ENCODE assay signal across 8 cellular contexts in the genomic region with DNA sequence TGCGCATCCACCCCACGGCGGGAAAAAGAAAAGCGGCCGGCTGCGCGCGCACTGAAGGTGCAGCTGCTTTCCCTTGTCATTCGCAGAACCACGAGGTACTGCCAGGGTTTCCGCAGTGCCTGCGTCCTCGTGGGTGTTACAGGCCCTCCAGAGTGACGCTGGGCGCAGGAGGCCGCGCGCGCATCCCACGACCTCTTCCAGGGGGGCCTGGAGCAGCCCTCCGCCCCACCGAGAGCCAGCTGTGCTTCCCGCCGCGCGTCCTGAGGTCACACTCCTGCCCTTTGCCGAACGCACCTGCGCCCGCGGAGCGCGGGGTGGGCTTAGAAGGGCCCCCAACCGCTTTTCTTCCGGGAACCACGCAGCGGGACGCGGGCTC. TPM values are rescaled to one million over a fixed set of nuclear protein-coding genes. Genes with fewer than 3 reads are reported as not detected.
DNase-seq lines count a peak whose midpoint lies in the region; ATAC-seq lines count a peak whose summit lies in the region.

No MANE protein-coding gene starts in this region.

- no peak overlapping the region for H2AK5ac ChIP-seq in mesendoderm (ENCODE audit: low read length)

- H3K9me3 Mint-ChIP-seq in dendritic cell treated with granulocyte-macrophage colony-stimulating factor and Interleukin-4, amounts not matched to agents 40 ng/mL and 50 ng/mL, for 4 days: no peaks in the 10 kb centered on the region

- H3K4ac ChIP-seq in mesendoderm (ENCODE audit: low read depth, low read length): no peak overlapping the region

- H4K8ac ChIP-seq in mesendoderm (ENCODE audit: low read depth, low read length): no peak overlapping the region

- no peak overlapping the region for H2BK120ac ChIP-seq in mesendoderm (ENCODE audit: low read depth, low read length)

- peak overlapping the region; percentile 46 for H3K9ac ChIP-seq in mesendoderm (ENCODE audit: low read length)

- H3K4me1 Mint-ChIP-seq in dendritic cell treated with granulocyte-macrophage colony-stimulating factor and Interleukin-4, amounts not matched to agents 40 ng/mL and 50 ng/mL, for 4 days (ENCODE audit: low read depth): peaks cover 33% of the 10 kb centered on the region

- H3K27me3 ChIP-seq in mesendoderm (ENCODE audit: insufficient read depth, low read length, poor library complexity): no peaks in the 10 kb centered on the region

- no peak overlapping the region for H4K5ac ChIP-seq in mesendoderm (ENCODE audit: low read length)

- intact Hi-C loops in dendritic cell treated with granulocyte-macrophage colony-stimulating factor and Interleukin-4, amounts not matched to agents 40 ng/mL and 50 ng/mL, for 4 days (cut with micrococcal nuclease): loop anchor here (2.0 kb wide), 1 partner anchor 51 kb away; the partner anchor contains the start of genes CPSF3 and ITGB1BP1

- peaks cover 2% of the 10 kb centered on the region for H3K36me3 ChIP-seq in mesendoderm (ENCODE audit: control insufficient read depth, insufficient read depth, low read length)

- no peak overlapping the region for H2BK5ac ChIP-seq in mesendoderm (ENCODE audit: low read length)

- no peak overlapping the region for H2BK15ac ChIP-seq in mesendoderm (replicated peaks; ENCODE audit: low read depth)

- no peaks in the 10 kb centered on the region for H3K27me3 Mint-ChIP-seq in dendritic cell treated with granulocyte-macrophage colony-stimulating factor and Interleukin-4, amounts not matched to agents 40 ng/mL and 50 ng/mL, for 4 days

- H3K79me2 ChIP-seq in mesendoderm (ENCODE audit: control insufficient read depth, insufficient read depth, low read length): no peaks in the 10 kb centered on the region

- peak overlapping the region; percentile 32 for H3K4me2 ChIP-seq in mesendoderm (ENCODE audit: low read length)

- H3K4me3 Mint-ChIP-seq in dendritic cell treated with granulocyte-macrophage colony-stimulating factor and Interleukin-4, amounts not matched to agents 40 ng/mL and 50 ng/mL, for 4 days: peak overlapping the region; percentile 82

- no CpG with 5 or more reads among the region's 39 CpGs for WGBS in mesendoderm (ENCODE audit: extremely low coverage, insufficient coverage, low lambda C conversion rate)

- H3K4me3 ChIP-seq in mesendoderm (ENCODE audit: low read length): no peak overlapping the region

- no peak overlapping the region for H3K27ac ChIP-seq in mesendoderm (ENCODE audit: low read depth, low read length)

- ATAC-seq in GM19023 (IDR thresholded peaks at IDR 0.05; ENCODE audit: unreplicated experiment) (peak; percentile 45), HG03135 (IDR thresholded peaks at IDR 0.05; ENCODE audit: unreplicated experiment) (peak; percentile 20)

- no peaks in the 10 kb centered on the region for H3K79me1 ChIP-seq in mesendoderm (ENCODE audit: low read length)

- H3K56ac ChIP-seq in mesendoderm (ENCODE audit: low read length): peak overlapping the region; percentile 61

- H3K27ac Mint-ChIP-seq in dendritic cell treated with granulocyte-macrophage colony-stimulating factor and Interleukin-4, amounts not matched to agents 40 ng/mL and 50 ng/mL, for 4 days: peak overlapping the region; percentile 91

- no peaks in the 10 kb centered on the region for H3K4me1 ChIP-seq in mesendoderm (ENCODE audit: control insufficient read depth, low read depth, low read length)

- DNase-seq in activated CD4-positive, alpha-beta T cell treated with anti-CD3 and anti-CD28 coated beads, Interleukin-2, amount 50 U/mL, for 1 hour: peak; percentile 70
- DNase-seq in mesendoderm: no peak
- DNase-seq in stimulated activated CD8-positive, alpha-beta memory T cell treated with anti-CD3 and anti-CD28 coated beads, Interleukin-15, amount 100 ng/mL, for 24 hours (ENCODE audit: low read depth): peak; percentile 16
- no peak for DNase-seq in NCI-H69 (lab: John Stamatoyannopoulos, UW)
- no peak for DNase-seq in NCI-H2107 (lab: John Stamatoyannopoulos, UW)

- no peak overlapping the region for H3K23ac ChIP-seq in mesendoderm (ENCODE audit: low read length)

- H3K36me3 Mint-ChIP-seq in dendritic cell treated with granulocyte-macrophage colony-stimulating factor and Interleukin-4, amounts not matched to agents 40 ng/mL and 50 ng/mL, for 4 days (ENCODE audit: low read depth): peaks cover 69% of the 10 kb centered on the region

- H3K18ac ChIP-seq in mesendoderm (ENCODE audit: low read length): no peak overlapping the region

RNA-seq across cellular contexts. Expression of gene IAH1, which starts 0.4 kb away (rescaled TPM):
- 4.4 TPM for polyA plus RNA-seq in mesendoderm (2013, experiment 1 of 2)
- polyA plus RNA-seq in mesendoderm (2013, experiment 2 of 2): 4.7 TPM

RNA-seq across cellular contexts. Expression of gene CPSF3, which starts 50.5 kb away (rescaled TPM):
- polyA plus RNA-seq in mesendoderm (2013, experiment 1 of 2): 63.6 TPM
- polyA plus RNA-seq in mesendoderm (2013, experiment 2 of 2): 63.9 TPM

RNA-seq across cellular contexts. Expression of gene ITGB1BP1, which starts 50.6 kb away (rescaled TPM):
- 52.6 TPM for polyA plus RNA-seq in mesendoderm (2013, experiment 1 of 2)
- 52.3 TPM for polyA plus RNA-seq in mesendoderm (2013, experiment 2 of 2)

Comparison
In these comparisons a context has a peak if more than half of its experiments do, and no peak if none do; other contexts are left out.
1. DNase-seq: peak in activated CD4-positive, alpha-beta T cell treated with anti-CD3 and anti-CD28 coated beads, Interleukin-2, amount 50 U/mL, for 1 hour (single experiment) and stimulated activated CD8-positive, alpha-beta memory T cell treated with anti-CD3 and anti-CD28 coated beads, Interleukin-15, amount 100 ng/mL, for 24 hours (single experiment); none in mesendoderm (single experiment), NCI-H69 (single experiment) and NCI-H2107 (single experiment).